12 cellular contexts compared by ENCODE assay signal in the genomic region with DNA sequence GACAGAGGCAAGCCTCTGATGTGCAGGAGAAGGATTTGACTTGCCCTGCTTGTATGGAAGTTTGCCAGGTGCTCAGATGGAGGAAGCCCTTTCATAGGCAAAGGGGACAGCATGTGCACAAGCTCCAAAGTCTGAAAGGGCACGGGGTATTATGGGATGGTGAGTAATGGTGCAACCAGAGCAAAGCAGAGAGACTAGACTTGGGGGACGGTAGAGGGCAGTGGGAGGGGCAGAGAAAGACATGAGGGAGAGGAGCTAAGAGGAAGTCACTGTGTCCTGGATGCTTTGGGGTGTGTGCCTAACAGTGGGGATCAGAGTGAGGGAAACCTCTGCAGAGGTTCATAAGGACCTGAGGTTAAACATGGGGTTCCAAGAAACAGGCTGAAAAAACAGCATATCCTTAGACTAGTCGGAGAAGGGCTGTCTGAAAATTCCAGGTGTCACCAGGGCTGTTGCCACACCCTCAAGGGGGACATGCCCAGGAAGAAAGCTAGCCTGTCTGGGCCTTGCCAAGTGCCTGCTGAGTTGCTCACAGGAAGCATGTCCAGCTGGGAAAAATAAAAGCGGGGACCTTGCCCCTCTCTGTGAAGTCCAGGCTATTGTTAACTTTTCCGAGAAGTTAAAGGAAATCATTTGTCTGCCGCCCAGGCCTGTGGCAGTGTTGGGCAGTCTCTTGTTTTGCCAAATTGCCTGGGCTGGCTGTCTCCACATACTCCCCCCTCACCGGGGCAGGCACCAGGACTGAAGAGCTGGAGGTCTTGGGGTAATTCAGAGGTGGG. TPM values are rescaled to one million over a fixed set of nuclear protein-coding genes. Genes with fewer than 3 reads are reported as not detected.
DNase-seq lines count a peak whose midpoint lies in the region; ATAC-seq and TF ChIP-seq lines count a peak whose summit lies in the region.
"Had no signal": no experiment of that assay in that cellular context is flagged by ENCODE, and none has a peak within 500 bp of the region (broad histone marks: within the 10 kb centered on the region; RNA-seq: fewer than 3 reads in every experiment).

No MANE protein-coding gene starts in this region.

- DNase-seq in HCEC 1CT, result peak; percentile 28
- DNase-seq in SKM-1 (lab: John Stamatoyannopoulos, UW; ENCODE audit: unreplicated experiment), result peak; percentile 64
- DNase-seq in fibroblast of the aortic adventitia (ENCODE audit: low read depth), result peak; percentile 76
- DNase-seq in pulmonary artery endothelial cell (ENCODE audit: low read depth, low spot score), result peak; percentile 95
- DNase-seq in COLO829 (ENCODE audit: low spot score), result no peak
- no peak for DNase-seq in NOMO-1 treated with DMSO at 0.1 percent for 48 hours (lab: John Stamatoyannopoulos, UW; ENCODE audit: unreplicated experiment)
- no peak for DNase-seq in stimulated activated CD4-positive, alpha-beta T cell treated with anti-CD3 and anti-CD28 coated beads, Interleukin-4, amount 100 ng/mL, for 24 hours
- DNase-seq: activated gamma-delta T cell; CD4-positive, CD25-positive, alpha-beta regulatory T cell; WERI-Rb-1 had no signal

- TF ChIP-seq CTCF in fibroblast of the aortic adventitia (IDR thresholded peaks at IDR 0.05; ENCODE audit: insufficient read depth, low read length), result no peak

- ATAC-seq in GM18519 (IDR thresholded peaks at IDR 0.05; ENCODE audit: low FRiP score, unreplicated experiment), result no peak

- no peak overlapping the region for H3K4me3 ChIP-seq in fibroblast of the aortic adventitia (ENCODE audit: low read depth, low read length)
- H3K4me3 ChIP-seq: skin epidermis had no signal

RNA-seq across cellular contexts. Expression of gene HRH1, which starts 47.1 kb away (rescaled TPM):
- total RNA-seq in fibroblast of the aortic adventitia (ENCODE audit: low replicate concordance), result 7.4 and 20.6 TPM in 2 replicates
- total RNA-seq in pulmonary artery endothelial cell, result 14.6 and 26.5 TPM in 2 replicates

Comparison
In these comparisons a context has a peak if more than half of its experiments do, and no peak if none do; other contexts are left out.
1. DNase-seq: peak in HCEC 1CT (single experiment), SKM-1 (single experiment), fibroblast of the aortic adventitia (single experiment) and pulmonary artery endothelial cell (single experiment); none in COLO829 (single experiment), NOMO-1 treated with DMSO at 0.1 percent for 48 hours (single experiment) and stimulated activated CD4-positive, alpha-beta T cell treated with anti-CD3 and anti-CD28 coated beads, Interleukin-4, amount 100 ng/mL, for 24 hours (single experiment).